In the genomic region with DNA sequence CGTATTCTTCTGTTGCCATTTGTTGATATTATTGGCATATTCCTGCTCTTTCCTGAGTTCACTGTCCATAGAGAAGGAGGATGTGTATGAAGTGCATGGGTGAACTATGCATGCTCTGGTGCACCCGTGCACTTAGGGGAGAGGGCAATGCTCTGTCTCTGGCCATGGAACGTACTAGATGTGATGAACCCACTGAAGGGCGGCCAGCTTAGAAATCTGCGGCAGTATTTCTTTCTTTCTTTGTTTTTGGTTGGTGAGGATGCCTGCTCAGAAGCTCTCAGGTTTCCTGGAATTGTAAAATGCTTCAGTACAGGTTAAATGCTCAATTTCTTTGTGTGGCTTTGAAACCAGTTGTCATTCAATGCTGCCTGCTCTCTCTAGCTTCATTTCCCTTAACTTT, we compare ENCODE assay signal across 23 cellular contexts.
A peak's percentile ranks its signal among the peaks of the same experiment; 100 is the strongest.
DNase-seq lines count a peak whose midpoint lies in the region; ATAC-seq, FAIRE-seq and TF ChIP-seq lines count a peak whose summit lies in the region.
"Had no signal": no experiment of that assay in that cellular context is flagged by ENCODE, and none has a peak within 500 bp of the region (broad histone marks: within the 10 kb centered on the region; RNA-seq: fewer than 3 reads in every experiment).

No MANE protein-coding gene starts in this region.

- H3K9me3 ChIP-seq in osteoblast (ENCODE audit: low read depth, low read length): no peaks in the 10 kb centered on the region
- H3K9me3 ChIP-seq: BE2C, BLaER1 had no signal

- no peak for ATAC-seq in activated CD8-positive, alpha-beta memory T cell treated with anti-CD3 and anti-CD28 coated beads, Interleukin-2, amount 10 ng/mL, durations not matched to agents 7 days and 5 days

- H2AFZ ChIP-seq in osteoblast (ENCODE audit: low read length): no peak overlapping the region

- H3K9me3 Mint-ChIP-seq in activated CD8-positive, alpha-beta memory T cell treated with anti-CD3 and anti-CD28 coated beads, Interleukin-2, amount 10 ng/mL, durations not matched to agents 7 days and 5 days (ENCODE audit: low read depth): no peaks in the 10 kb centered on the region
- H3K9me3 Mint-ChIP-seq: CD4-positive, alpha-beta memory T cell; CD4-positive, CD25-positive, alpha-beta regulatory T cell; CD8-positive, alpha-beta memory T cell had no signal

- TF ChIP-seq CTCF in osteoblast (IDR thresholded peaks at IDR 0.05; ENCODE audit: extremely low read depth, low read depth, low read length): no peak

- peaks cover 23% of the 10 kb centered on the region for H3K36me3 Mint-ChIP-seq in activated CD8-positive, alpha-beta memory T cell treated with anti-CD3 and anti-CD28 coated beads, Interleukin-2, amount 10 ng/mL, durations not matched to agents 7 days and 5 days

- no peaks in the 10 kb centered on the region for H3K27me3 Mint-ChIP-seq in activated CD8-positive, alpha-beta memory T cell treated with anti-CD3 and anti-CD28 coated beads, Interleukin-2, amount 10 ng/mL, durations not matched to agents 7 days and 5 days
- H3K27me3 Mint-ChIP-seq: CD4-positive, alpha-beta memory T cell; CD4-positive, CD25-positive, alpha-beta regulatory T cell; CD8-positive, alpha-beta memory T cell had no signal

- no peak overlapping the region for H3K4me2 ChIP-seq in osteoblast (ENCODE audit: insufficient read depth, low read length)
- H3K4me2 ChIP-seq: BLaER1 had no signal

- H3K27me3 ChIP-seq in osteoblast (ENCODE audit: insufficient read depth, low read length): no peaks in the 10 kb centered on the region
- H3K27me3 ChIP-seq: BE2C, BLaER1 had no signal

- no peak overlapping the region for H3K27ac ChIP-seq in osteoblast (ENCODE audit: low read depth, low read length)
- H3K27ac ChIP-seq: BLaER1 had no signal

- DNase-seq in GM18507 (ENCODE audit: extremely low spot score, insufficient read length, low read depth) (no peak), left kidney (ENCODE audit: low read depth, low spot score) (peak; percentile 59), osteoblast (ENCODE audit: insufficient read length, low spot score, missing footprints) (peak; percentile 50), NCI-H2227 treated with DMSO at 0.1 percent for 48 hours (lab: John Stamatoyannopoulos, UW) (no peak), inferior parietal cortex (ENCODE audit: extremely low spot score) (no peak)
- no peak for DNase-seq in activated CD8-positive, alpha-beta memory T cell treated with anti-CD3 and anti-CD28 coated beads, Interleukin-2, amount 10 ng/mL, durations not matched to agents 7 days and 5 days
- DNase-seq: 8988T; ACHN; BE2C; C1 segment of cervical spinal cord; CD4-positive, alpha-beta memory T cell; CD4-positive, CD25-positive, alpha-beta regulatory T cell; CD8-positive, alpha-beta memory T cell; COR-L47; DMS 273 treated with DMSO at 0.1 percent for 48 hours; DMS153; DMS53; DMS79; DND-41; GF-D8 had no signal

- peaks cover 3% of the 10 kb centered on the region for H3K36me3 ChIP-seq in osteoblast (ENCODE audit: insufficient read depth, low read length)
- H3K36me3 ChIP-seq: BE2C had no signal

- CTCF ChIA-PET in activated CD8-positive, alpha-beta memory T cell treated with anti-CD3 and anti-CD28 coated beads, Interleukin-2, amount 10 ng/mL, durations not matched to agents 7 days and 5 days (lab: Charles Lee): interaction anchor here (2.2 kb wide), 1 partner anchor 166 kb away, joined by 4 read pairs; no protein-coding TSS in a partner anchor

- H3K4me3 ChIP-seq in osteoblast (ENCODE audit: insufficient read depth, low read length): no peak overlapping the region
- H3K4me3 ChIP-seq: BLaER1 had no signal

- FAIRE-seq in GM18507 (lab: Jason Lieb, UNC): peak; percentile 44
- FAIRE-seq: G401.6 had no signal

- H4K20me1 ChIP-seq in osteoblast (ENCODE audit: insufficient read depth, low read length): no peaks in the 10 kb centered on the region
- H4K20me1 ChIP-seq: BLaER1 had no signal

- H3K27ac Mint-ChIP-seq in activated CD8-positive, alpha-beta memory T cell treated with anti-CD3 and anti-CD28 coated beads, Interleukin-2, amount 10 ng/mL, durations not matched to agents 7 days and 5 days: no peak overlapping the region
- H3K27ac Mint-ChIP-seq: CD14-positive monocyte; CD4-positive, alpha-beta memory T cell; CD4-positive, CD25-positive, alpha-beta regulatory T cell had no signal

- H3K4me3 Mint-ChIP-seq in activated CD8-positive, alpha-beta memory T cell treated with anti-CD3 and anti-CD28 coated beads, Interleukin-2, amount 10 ng/mL, durations not matched to agents 7 days and 5 days: no peak overlapping the region
- H3K4me3 Mint-ChIP-seq: CD14-positive monocyte; CD4-positive, alpha-beta memory T cell; CD4-positive, CD25-positive, alpha-beta regulatory T cell; CD8-positive, alpha-beta memory T cell had no signal

- no peaks in the 10 kb centered on the region for H3K4me1 Mint-ChIP-seq in activated CD8-positive, alpha-beta memory T cell treated with anti-CD3 and anti-CD28 coated beads, Interleukin-2, amount 10 ng/mL, durations not matched to agents 7 days and 5 days
- H3K4me1 Mint-ChIP-seq: CD14-positive monocyte had no signal

- peaks cover 5% of the 10 kb centered on the region for H3K4me1 ChIP-seq in osteoblast (ENCODE audit: insufficient read depth, low read length)
- H3K4me1 ChIP-seq: BE2C, BLaER1 had no signal

- no peaks in the 10 kb centered on the region for H3K79me2 ChIP-seq in osteoblast (ENCODE audit: insufficient read depth, low read length)

Comparison
In these comparisons a context has a peak if more than half of its experiments do, and no peak if none do; other contexts are left out.
1. DNase-seq: peak in left kidney (single experiment) and osteoblast (single experiment); none in GM18507 (single experiment), activated CD8-positive, alpha-beta memory T cell treated with anti-CD3 and anti-CD28 coated beads, Interleukin-2, amount 10 ng/mL, durations not matched to agents 7 days and 5 days (single experiment), NCI-H2227 treated with DMSO at 0.1 percent for 48 hours (single experiment) and inferior parietal cortex (single experiment).